In genomic region chr6:28462401-28462800, GRCh38 we compare ENCODE assay signal across 1 cellular context.
TF ChIP-seq lines count a peak whose summit lies in the region.

No MANE protein-coding gene starts in this region.

TF ChIP-seq in K562, 482 proteins besides CTCF, POLR2A, EP300 and RAD21 (continued from another document):
- TF ChIP-seq JUND (IDR thresholded peaks at IDR 0.05; ENCODE audit: borderline replicate concordance, low read depth, low read length) (peak; percentile 56; the same call in 1 of the 2 replicates), JUND (tag; IDR thresholded peaks at IDR 0.05; ENCODE audit: borderline replicate concordance, low read depth, low read length) (peak; percentile 23; the same call in 1 of the 3 replicates), KDM1A (IDR thresholded peaks at IDR 0.05) (0 out of 4 replicates have a peak, but pooled peaks have one; percentile 11 to 17), ZNF217 (CRISPR knock-in tag; IDR thresholded peaks at IDR 0.05) (no peak), RAD51 (IDR thresholded peaks at IDR 0.05; ENCODE audit: borderline replicate concordance, low read depth) (no peak), GABPA (tag; conservative IDR thresholded peaks at IDR 0.05; ENCODE audit: low read depth) (0 out of 2 replicates have a peak, but pooled peaks have one; percentile 29), ATF3 (IDR thresholded peaks at IDR 0.05) (peak; percentile 23; the same call in 1 of the 2 replicates), ATF3 (CRISPR knock-in tag; conservative IDR thresholded peaks at IDR 0.05) (no peak), RCOR1 (IDR thresholded peaks at IDR 0.05; ENCODE audit: borderline replicate concordance in 1 of 2, low read depth in 2 of 2, low read length in 2 of 2) (peak in 1 of 2 experiments; percentile 52; a peak in 1 of 4 replicates), NFE2 (IDR thresholded peaks at IDR 0.05; ENCODE audit: low read depth) (0 out of 2 replicates have a peak, but pooled peaks have one; percentile 36), OTX1 (CRISPR knock-in tag; IDR thresholded peaks at IDR 0.05) (peak; percentile 53; the same call in 1 of the 2 replicates), ZNF609 (CRISPR knock-in tag; IDR thresholded peaks at IDR 0.05; ENCODE audit: borderline replicate concordance) (no peak), DPF2 (IDR thresholded peaks at IDR 0.05) (0 out of 2 replicates have a peak, but pooled peaks have one; percentile 34), CEBPG (CRISPR knock-in tag; IDR thresholded peaks at IDR 0.05) (no peak), CEBPG (tag; conservative IDR thresholded peaks at IDR 0.05 in 1 of 2, IDR thresholded peaks at IDR 0.05 in 1 of 2) (peak; percentile 50 to 75), KLF16 (IDR thresholded peaks at IDR 0.05) (peak; percentile 51; the same call in 1 of the 2 replicates), NFXL1 (CRISPR knock-in tag; IDR thresholded peaks at IDR 0.05) (no peak), PKNOX1 (IDR thresholded peaks at IDR 0.05) (peak; percentile 89), TFAP4 (CRISPR knock-in tag; IDR thresholded peaks at IDR 0.05; ENCODE audit: borderline replicate concordance) (no peak), ZKSCAN1 (IDR thresholded peaks at IDR 0.05; ENCODE audit: low read depth, low read length) (no peak), SMARCE1 (IDR thresholded peaks at IDR 0.05) (peak; percentile 33; the same call in 1 of the 2 replicates), JUNB (CRISPR knock-in tag; conservative IDR thresholded peaks at IDR 0.05) (no peak), MNT (conservative IDR thresholded peaks at IDR 0.05) (0 out of 4 replicates have a peak, but pooled peaks of 1 of the 2 experiments have one; percentile 16), LEF1 (IDR thresholded peaks at IDR 0.05) (peak; percentile 18; the same call in 1 of the 2 replicates), CTBP1 (IDR thresholded peaks at IDR 0.05; ENCODE audit: borderline replicate concordance) (peak; percentile 58; the same call in 1 of the 2 replicates), ZNF584 (CRISPR knock-in tag; IDR thresholded peaks at IDR 0.05; ENCODE audit: low read depth) (peak; percentile 32; the same call in 1 of the 2 replicates), ZEB2 (IDR thresholded peaks at IDR 0.05) (0 out of 2 replicates have a peak, but pooled peaks have one; percentile 31), ARID1B (IDR thresholded peaks at IDR 0.05) (peak; percentile 46; the same call in 1 of the 2 replicates), ETV6 (IDR thresholded peaks at IDR 0.05; ENCODE audit: borderline replicate concordance in 1 of 2, low read depth in 2 of 2, low read length in 1 of 2) (peak in 1 of 2 experiments; percentile 56; a peak in 1 of 4 replicates), ETV6 (CRISPR knock-in tag; IDR thresholded peaks at IDR 0.05; ENCODE audit: borderline replicate concordance) (no peak), NR2F6 (CRISPR knock-in tag; IDR thresholded peaks at IDR 0.05) (no peak), PBX2 (CRISPR knock-in tag; IDR thresholded peaks at IDR 0.05; ENCODE audit: low read depth) (no peak), PBX2 (tag; conservative IDR thresholded peaks at IDR 0.05; ENCODE audit: low read depth) (peak; percentile 43), CEBPB (tag; IDR thresholded peaks at IDR 0.05) (peak; percentile 63), FOSL1 (tag; conservative IDR thresholded peaks at IDR 0.05) (peak; percentile 69), HMBOX1 (IDR thresholded peaks at IDR 0.05) (peak; percentile 64; the same call in 1 of the 2 replicates), CREM (IDR thresholded peaks at IDR 0.05; ENCODE audit: low read depth) (peak; percentile 58), DACH1 (IDR thresholded peaks at IDR 0.05; ENCODE audit: partially characterized antibody) (no peak)
